In the genomic region with DNA sequence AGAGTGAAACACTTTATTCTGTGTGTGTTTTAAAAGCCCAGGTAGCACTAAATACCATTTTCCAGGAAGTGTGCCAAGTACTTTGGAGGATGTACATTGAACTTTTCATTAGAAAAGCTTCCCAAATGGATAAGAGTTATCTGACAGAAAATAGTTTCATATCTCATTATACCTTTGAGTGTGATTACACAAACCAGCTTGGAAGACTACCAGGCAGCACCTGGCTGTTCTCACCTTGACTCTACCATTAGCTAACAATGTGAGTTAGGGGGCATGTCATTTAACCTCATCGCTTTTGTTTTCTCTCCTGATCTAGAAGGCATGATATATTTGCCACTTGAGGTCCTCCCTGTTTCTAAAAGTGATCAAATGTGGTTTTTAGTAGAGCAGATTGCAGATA, we compare ENCODE assay signal across 19 cellular contexts. TPM values are rescaled to one million over a fixed set of nuclear protein-coding genes. Genes with fewer than 3 reads are reported as not detected.
DNase-seq lines count a peak whose midpoint lies in the region; ATAC-seq, FAIRE-seq and TF ChIP-seq lines count a peak whose summit lies in the region.
"Had no signal": no experiment of that assay in that cellular context is flagged by ENCODE, and none has a peak within 500 bp of the region (broad histone marks: within the 10 kb centered on the region; RNA-seq: fewer than 3 reads in every experiment).

No MANE protein-coding gene starts in this region.

- no peaks in the 10 kb centered on the region for H3K36me3 ChIP-seq in body of pancreas (replicated peaks in 1 of 2; ENCODE audit: insufficient read depth in 1 of 2, low read depth in 2 of 2)

- POLR2A ChIA-PET in A549 (lab: Yijun Ruan, JAX) = no interaction called here

- H3K27ac ChIP-seq in A549 = no peak overlapping the region
- no peak overlapping the region for H3K27ac ChIP-seq in body of pancreas
- H3K27ac ChIP-seq: C4-2B had no signal

- H3K4me2 ChIP-seq in A549 = no peak overlapping the region

- H3K4me3 ChIP-seq in A549 = no peak overlapping the region
- H3K4me3 ChIP-seq in body of pancreas = no peak overlapping the region

- no peaks in the 10 kb centered on the region for H3K4me1 ChIP-seq in A549
- H3K4me1 ChIP-seq in body of pancreas = peaks cover 9% of the 10 kb centered on the region
- H3K4me1 ChIP-seq: Caco-2 had no signal

- H3K9me3 ChIP-seq in A549 (no peaks in the 10 kb centered on the region), body of pancreas (no peaks in the 10 kb centered on the region)
- H3K9me3 ChIP-seq: Caco-2 had no signal

- intact Hi-C loops in body of pancreas (cut with DNase I) = no loop called here

- FAIRE-seq in A549 (lab: Jason Lieb, UNC) = peak; percentile 78
- FAIRE-seq: D721Med, GM12892, GM18507, H1, HepG2 had no signal

- CTCF ChIA-PET in A549 (lab: Yijun Ruan, JAX) = no interaction called here

- no peak for DNase-seq in A549 (ENCODE audit: low read depth in 1 of 2, low spot score in 1 of 2)
- DNase-seq in NCI-H1105 (lab: John Stamatoyannopoulos, UW) = peak; percentile 30
- peak; percentile 23 for DNase-seq in NCI-H69 (lab: John Stamatoyannopoulos, UW)
- peak; percentile 28 to 71 (median 42) for DNase-seq in body of pancreas
- DNase-seq in SW 1271 (lab: John Stamatoyannopoulos, UW) = no peak
- DNase-seq in T-helper 1 cell = no peak
- DNase-seq: AML-193; Caco-2; CD4-positive, alpha-beta T cell; H9 had no signal

- TF ChIP-seq RAD21 in A549 (conservative IDR thresholded peaks at IDR 0.05 in 1 of 2, IDR thresholded peaks at IDR 0.05 in 1 of 2) = no peak

- WGBS in A549 (ENCODE audit: missing lambda C conversion rate) = 0% methylated on average over 1 of the region's 1 CpG
- 0 to 17% methylated on average over 1 of the region's 1 CpG for WGBS in body of pancreas, 2 donors

- TF ChIP-seq EP300 in A549 (IDR thresholded peaks at IDR 0.05) = no peak

- TF ChIP-seq POLR2A in A549 (IDR thresholded peaks at IDR 0.05; ENCODE audit: low read length) (no peak), body of pancreas (IDR thresholded peaks at IDR 0.05) (no peak)

- H3K27me3 ChIP-seq in body of pancreas = no peaks in the 10 kb centered on the region

- ATAC-seq in A549 (no peak), body of pancreas (peak; percentile 48), GM21619 (IDR thresholded peaks at IDR 0.05; ENCODE audit: unreplicated experiment) (no peak)
- ATAC-seq: HepG2 had no signal

- TF ChIP-seq CTCF in A549 (IDR thresholded peaks at IDR 0.05) = no peak
- TF ChIP-seq CTCF in body of pancreas (IDR thresholded peaks at IDR 0.05) = no peak

TF ChIP-seq in A549, 52 proteins besides CTCF, POLR2A, EP300 and RAD21:
- TF ChIP-seq TFCP2L1 (CRISPR knock-in tag; IDR thresholded peaks at IDR 0.05) (no peak), RCOR1 (IDR thresholded peaks at IDR 0.05; ENCODE audit: low read depth, low read length) (no peak), ZNF302 (CRISPR knock-in tag; IDR thresholded peaks at IDR 0.05) (no peak), NFE2L2 (conservative IDR thresholded peaks at IDR 0.05; ENCODE audit: low read length) (no peak), FOSL2 (IDR thresholded peaks at IDR 0.05) (no peak), FOSL2 (CRISPR knock-in tag; IDR thresholded peaks at IDR 0.05) (no peak), HOXB5 (CRISPR knock-in tag; IDR thresholded peaks at IDR 0.05) (no peak), CBX2 (IDR thresholded peaks at IDR 0.05; ENCODE audit: borderline replicate concordance, low read depth) (no peak), CBX8 (IDR thresholded peaks at IDR 0.05) (no peak), JUN (IDR thresholded peaks at IDR 0.05) (no peak), RNF2 (IDR thresholded peaks at IDR 0.05; ENCODE audit: borderline replicate concordance, low read depth) (no peak), POLR2AphosphoS2 (conservative IDR thresholded peaks at IDR 0.05; ENCODE audit: low read length) (no peak), ZC3H11A (IDR thresholded peaks at IDR 0.05) (no peak), CEBPB (IDR thresholded peaks at IDR 0.05) (no peak), PHF8 (IDR thresholded peaks at IDR 0.05; ENCODE audit: borderline replicate concordance, low read depth) (no peak), MAFK (IDR thresholded peaks at IDR 0.05; ENCODE audit: partially characterized antibody) (no peak)
- TF ChIP-seq, protein P1, sequence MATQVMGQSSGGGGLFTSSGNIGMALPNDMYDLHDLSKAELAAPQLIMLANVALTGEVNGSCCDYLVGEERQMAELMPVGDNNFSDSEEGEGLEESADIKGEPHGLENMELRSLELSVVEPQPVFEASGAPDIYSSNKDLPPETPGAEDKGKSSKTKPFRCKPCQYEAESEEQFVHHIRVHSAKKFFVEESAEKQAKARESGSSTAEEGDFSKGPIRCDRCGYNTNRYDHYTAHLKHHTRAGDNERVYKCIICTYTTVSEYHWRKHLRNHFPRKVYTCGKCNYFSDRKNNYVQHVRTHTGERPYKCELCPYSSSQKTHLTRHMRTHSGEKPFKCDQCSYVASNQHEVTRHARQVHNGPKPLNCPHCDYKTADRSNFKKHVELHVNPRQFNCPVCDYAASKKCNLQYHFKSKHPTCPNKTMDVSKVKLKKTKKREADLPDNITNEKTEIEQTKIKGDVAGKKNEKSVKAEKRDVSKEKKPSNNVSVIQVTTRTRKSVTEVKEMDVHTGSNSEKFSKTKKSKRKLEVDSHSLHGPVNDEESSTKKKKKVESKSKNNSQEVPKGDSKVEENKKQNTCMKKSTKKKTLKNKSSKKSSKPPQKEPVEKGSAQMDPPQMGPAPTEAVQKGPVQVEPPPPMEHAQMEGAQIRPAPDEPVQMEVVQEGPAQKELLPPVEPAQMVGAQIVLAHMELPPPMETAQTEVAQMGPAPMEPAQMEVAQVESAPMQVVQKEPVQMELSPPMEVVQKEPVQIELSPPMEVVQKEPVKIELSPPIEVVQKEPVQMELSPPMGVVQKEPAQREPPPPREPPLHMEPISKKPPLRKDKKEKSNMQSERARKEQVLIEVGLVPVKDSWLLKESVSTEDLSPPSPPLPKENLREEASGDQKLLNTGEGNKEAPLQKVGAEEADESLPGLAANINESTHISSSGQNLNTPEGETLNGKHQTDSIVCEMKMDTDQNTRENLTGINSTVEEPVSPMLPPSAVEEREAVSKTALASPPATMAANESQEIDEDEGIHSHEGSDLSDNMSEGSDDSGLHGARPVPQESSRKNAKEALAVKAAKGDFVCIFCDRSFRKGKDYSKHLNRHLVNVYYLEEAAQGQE (IDR thresholded peaks at IDR 0.05) = no peak
- TF ChIP-seq, protein P2, sequence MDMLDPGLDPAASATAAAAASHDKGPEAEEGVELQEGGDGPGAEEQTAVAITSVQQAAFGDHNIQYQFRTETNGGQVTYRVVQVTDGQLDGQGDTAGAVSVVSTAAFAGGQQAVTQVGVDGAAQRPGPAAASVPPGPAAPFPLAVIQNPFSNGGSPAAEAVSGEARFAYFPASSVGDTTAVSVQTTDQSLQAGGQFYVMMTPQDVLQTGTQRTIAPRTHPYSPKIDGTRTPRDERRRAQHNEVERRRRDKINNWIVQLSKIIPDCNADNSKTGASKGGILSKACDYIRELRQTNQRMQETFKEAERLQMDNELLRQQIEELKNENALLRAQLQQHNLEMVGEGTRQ (IDR thresholded peaks at IDR 0.05) = no peak
- TF ChIP-seq, protein P3, sequence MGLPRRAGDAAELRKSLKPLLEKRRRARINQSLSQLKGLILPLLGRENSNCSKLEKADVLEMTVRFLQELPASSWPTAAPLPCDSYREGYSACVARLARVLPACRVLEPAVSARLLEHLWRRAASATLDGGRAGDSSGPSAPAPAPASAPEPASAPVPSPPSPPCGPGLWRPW (IDR thresholded peaks at IDR 0.05) = no peak

RNA-seq across cellular contexts. Expression of a gene that starts 50.2 kb away (rescaled TPM):
- polyA plus RNA-seq in A549 (2011; rRNA removed) (0.01 TPM in 1 of 2 replicates, not detected in the other), A549 (2017; fragmentation: RNase III; extraction: RNeasy Plus Mini Kit Qiagen cat#74134 plus additional on column Dnase treatment) (0.01 TPM in 2 of 3 replicates, not detected in the other)
- not detected in 2 replicates for polyA plus RNA-seq in A549 (2012; cell fraction: cytosol; rRNA removed)
- not detected in 2 replicates for polyA plus RNA-seq in A549 (2012; cell fraction: nucleus; rRNA removed)
- polyA minus RNA-seq in A549 (2011; rRNA and poly(A)+ RNA removed) = not detected in 2 replicates
- under 1 TPM in 1 of 2 donors, not detected in 1; 0.33 TPM for total RNA-seq in body of pancreas
- total RNA-seq: Caco-2; CD4-positive, alpha-beta T cell; H9; HepG2 had no signal
- polyA plus RNA-seq: BJ, HepG2, IgD-negative memory B cell had no signal

Comparison
In these comparisons a context has a peak if more than half of its experiments do, and no peak if none do; other contexts are left out.
1. DNase-seq: peak in NCI-H1105 (single experiment), NCI-H69 (single experiment) and body of pancreas (4 of 4); none in A549 (0 of 2), SW 1271 (0 of 2) and T-helper 1 cell (0 of 5).